ENCODE assay signal across 1 cellular context in genomic region chr19:2457394-2458037, GRCh38.
TF ChIP-seq lines count a peak whose summit lies in the region.

No MANE protein-coding gene starts in this region.

TF ChIP-seq in endothelial cell of umbilical vein, 7 proteins besides CTCF, POLR2A, EP300 and RAD21:
- TF ChIP-seq FOS (IDR thresholded peaks at IDR 0.05; ENCODE audit: borderline replicate concordance, insufficient read depth, low read length) (no peak), JUN (IDR thresholded peaks at IDR 0.05; ENCODE audit: borderline replicate concordance, insufficient read depth, insufficient read length, low read depth) (no peak), MYC (IDR thresholded peaks at IDR 0.05; ENCODE audit: low read depth, low read length) (no peak), GATA2 (IDR thresholded peaks at IDR 0.05; ENCODE audit: insufficient read depth, insufficient read length, low read depth, low read length) (no peak), MAX (IDR thresholded peaks at IDR 0.05; ENCODE audit: insufficient read depth, insufficient read length) (no peak), POLR2AphosphoS5 (IDR thresholded peaks at IDR 0.05; ENCODE audit: insufficient read depth, low read depth, low read length) (no peak), EZH2 (IDR thresholded peaks at IDR 0.05; ENCODE audit: borderline replicate concordance, low read depth, low read length, severe bottlenecking) (no peak)
